In genomic region chr3:185400340-185400667, GRCh38 we compare ENCODE assay signal across 25 cellular contexts. TPM values are rescaled to one million over a fixed set of nuclear protein-coding genes. Genes with fewer than 3 reads are reported as not detected.
A peak's percentile ranks its signal among the peaks of the same experiment; 100 is the strongest.
DNase-seq lines count a peak whose midpoint lies in the region; ATAC-seq lines count a peak whose summit lies in the region.
"Had no signal": no experiment of that assay in that cellular context is flagged by ENCODE, and none has a peak within 500 bp of the region (broad histone marks: within the 10 kb centered on the region; RNA-seq: fewer than 3 reads in every experiment).

No MANE protein-coding gene starts in this region.

- H3K27ac ChIP-seq in cingulate gyrus (ENCODE audit: low read depth, low read length): peak overlapping the region; percentile 49
- H3K27ac ChIP-seq: brain microvascular endothelial cell, C4-2B, colonic mucosa, neural progenitor cell, right lobe of liver, tibial nerve had no signal

- no peaks in the 10 kb centered on the region for H3K4me1 Mint-ChIP-seq in natural killer cell treated with Interleukin-12 subunit alpha and Interleukin-12 subunit beta and Interleukin-15 and Interleukin-18, amount 100 ng/mL, for 72 hours (ENCODE audit: low read depth in 2 of 2)
- H3K4me1 Mint-ChIP-seq: endodermal cell, GM23338, T-cell had no signal

- no peaks in the 10 kb centered on the region for H3K36me3 Mint-ChIP-seq in natural killer cell treated with Interleukin-12 subunit alpha and Interleukin-12 subunit beta and Interleukin-15 and Interleukin-18, amount 100 ng/mL, for 72 hours
- H3K36me3 Mint-ChIP-seq: neural progenitor cell, T-cell had no signal

- peak; percentile 62 for DNase-seq in ELR (ENCODE audit: low read depth)
- peak; percentile 41 for DNase-seq in LHCN-M2 (ENCODE audit: low read depth)
- peak; percentile 18 for DNase-seq in kidney tubule cell (ENCODE audit: low spot score)
- DNase-seq in AML-193 (lab: John Stamatoyannopoulos, UW): no peak
- no peak for DNase-seq in natural killer cell treated with Interleukin-12 subunit alpha and Interleukin-12 subunit beta and Interleukin-15 and Interleukin-18, amount 100 ng/mL, for 72 hours (ENCODE audit: low spot score)
- DNase-seq: activated CD8-positive, alpha-beta T cell treated with anti-CD3 and anti-CD28 coated beads, Interleukin-2, amount 10 ng/mL, durations not matched to agents 7 days and 5 days; activated effector memory CD4-positive, alpha-beta T cell treated with anti-CD3 and anti-CD28 coated beads, Interleukin-2, amount 50 U/mL, for 16 hours; activated T-cell treated with anti-CD3 and anti-CD28 coated beads for 4 hours; brain microvascular endothelial cell; Calu3; colonic mucosa; endodermal cell; left cardiac atrium; NCI-H1092 treated with DMSO at 0.1 percent for 48 hours; right lobe of liver; T-cell had no signal

- H3K27ac Mint-ChIP-seq in natural killer cell treated with Interleukin-12 subunit alpha and Interleukin-12 subunit beta and Interleukin-15 and Interleukin-18, amount 100 ng/mL, for 72 hours: no peak overlapping the region
- H3K27ac Mint-ChIP-seq: activated CD8-positive, alpha-beta T cell treated with anti-CD3 and anti-CD28 coated beads, Interleukin-2, amount 10 ng/mL, durations not matched to agents 7 days and 5 days; endodermal cell; GM23338; neural progenitor cell; stimulated activated naive CD8-positive, alpha-beta T cell treated with anti-CD3 and anti-CD28 coated beads, Interleukin-15, Interleukin-2, amounts not matched to agents 100 ng/mL and 50 ng/mL, for 24 hours; T-cell had no signal

- no peaks in the 10 kb centered on the region for H3K9me3 Mint-ChIP-seq in natural killer cell treated with Interleukin-12 subunit alpha and Interleukin-12 subunit beta and Interleukin-15 and Interleukin-18, amount 100 ng/mL, for 72 hours
- H3K9me3 Mint-ChIP-seq: endodermal cell; GM23338; neural progenitor cell; stimulated activated naive CD8-positive, alpha-beta T cell treated with anti-CD3 and anti-CD28 coated beads, Interleukin-15, Interleukin-2, amounts not matched to agents 100 ng/mL and 50 ng/mL, for 24 hours; T-cell had no signal

- ATAC-seq in GM21576 (IDR thresholded peaks at IDR 0.05; ENCODE audit: unreplicated experiment) (no peak), HG02981 (IDR thresholded peaks at IDR 0.05; ENCODE audit: unreplicated experiment) (no peak)
- ATAC-seq in natural killer cell treated with Interleukin-12 subunit alpha and Interleukin-12 subunit beta and Interleukin-15 and Interleukin-18, amount 100 ng/mL, for 72 hours: no peak
- ATAC-seq: activated CD4-positive, CD25-positive, alpha-beta regulatory T cell treated with anti-CD3 and anti-CD28 coated beads, Interleukin-2, amount 50 U/mL, for 24 hours; activated CD8-positive, alpha-beta T cell treated with anti-CD3 and anti-CD28 coated beads, Interleukin-2, amount 10 ng/mL, durations not matched to agents 7 days and 5 days; left cardiac atrium; right lobe of liver; T-cell had no signal

- peaks cover under 1 to 4% of the 10 kb centered on the region in 2 donors for H3K27me3 Mint-ChIP-seq in natural killer cell treated with Interleukin-12 subunit alpha and Interleukin-12 subunit beta and Interleukin-15 and Interleukin-18, amount 100 ng/mL, for 72 hours

- H3K4me3 Mint-ChIP-seq in natural killer cell treated with Interleukin-12 subunit alpha and Interleukin-12 subunit beta and Interleukin-15 and Interleukin-18, amount 100 ng/mL, for 72 hours: no peak overlapping the region
- H3K4me3 Mint-ChIP-seq: activated CD8-positive, alpha-beta T cell treated with anti-CD3 and anti-CD28 coated beads, Interleukin-2, amount 10 ng/mL, durations not matched to agents 7 days and 5 days; endodermal cell; GM23338; neural progenitor cell; stimulated activated naive CD8-positive, alpha-beta T cell treated with anti-CD3 and anti-CD28 coated beads, Interleukin-15, Interleukin-2, amounts not matched to agents 100 ng/mL and 50 ng/mL, for 24 hours; T-cell had no signal

RNA-seq across cellular contexts. Expression of gene MAP3K13, which starts 37.4 kb away (rescaled TPM):
- 18.0 and 18.6 TPM in 2 replicates for total RNA-seq in LHCN-M2 (2014; rRNA removed)
- 10.1 TPM for polyA plus RNA-seq in LHCN-M2 (2012)
- 10 to 100 TPM; 10.1 to 15.4 TPM for total RNA-seq in natural killer cell treated with Interleukin-12 subunit alpha and Interleukin-12 subunit beta and Interleukin-15 and Interleukin-18, amount 100 ng/mL, for 72 hours

Comparison
In these comparisons a context has a peak if more than half of its experiments do, and no peak if none do; other contexts are left out.
1. DNase-seq: peak in ELR (single experiment), LHCN-M2 (single experiment) and kidney tubule cell (single experiment); none in AML-193 (0 of 2) and natural killer cell treated with Interleukin-12 subunit alpha and Interleukin-12 subunit beta and Interleukin-15 and Interleukin-18, amount 100 ng/mL, for 72 hours (single experiment).